Comparison of ENCODE assay signal across 1 cellular context in genomic region chr20:46635514-46636091, GRCh38.
TF ChIP-seq lines count a peak whose summit lies in the region.

No MANE protein-coding gene starts in this region.

TF ChIP-seq in K562, 482 proteins besides CTCF, POLR2A, EP300 and RAD21 (continued from another document):
- TF ChIP-seq ARID4B (CRISPR knock-in tag; IDR thresholded peaks at IDR 0.05), result no peak
- no peak for TF ChIP-seq ZFP30 (CRISPR knock-in tag; IDR thresholded peaks at IDR 0.05; ENCODE audit: borderline replicate concordance)
- TF ChIP-seq, protein P1, sequence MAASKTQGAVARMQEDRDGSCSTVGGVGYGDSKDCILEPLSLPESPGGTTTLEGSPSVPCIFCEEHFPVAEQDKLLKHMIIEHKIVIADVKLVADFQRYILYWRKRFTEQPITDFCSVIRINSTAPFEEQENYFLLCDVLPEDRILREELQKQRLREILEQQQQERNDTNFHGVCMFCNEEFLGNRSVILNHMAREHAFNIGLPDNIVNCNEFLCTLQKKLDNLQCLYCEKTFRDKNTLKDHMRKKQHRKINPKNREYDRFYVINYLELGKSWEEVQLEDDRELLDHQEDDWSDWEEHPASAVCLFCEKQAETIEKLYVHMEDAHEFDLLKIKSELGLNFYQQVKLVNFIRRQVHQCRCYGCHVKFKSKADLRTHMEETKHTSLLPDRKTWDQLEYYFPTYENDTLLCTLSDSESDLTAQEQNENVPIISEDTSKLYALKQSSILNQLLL (CRISPR knock-in tag; IDR thresholded peaks at IDR 0.05; ENCODE audit: borderline replicate concordance), result no peak
- TF ChIP-seq, protein P2, sequence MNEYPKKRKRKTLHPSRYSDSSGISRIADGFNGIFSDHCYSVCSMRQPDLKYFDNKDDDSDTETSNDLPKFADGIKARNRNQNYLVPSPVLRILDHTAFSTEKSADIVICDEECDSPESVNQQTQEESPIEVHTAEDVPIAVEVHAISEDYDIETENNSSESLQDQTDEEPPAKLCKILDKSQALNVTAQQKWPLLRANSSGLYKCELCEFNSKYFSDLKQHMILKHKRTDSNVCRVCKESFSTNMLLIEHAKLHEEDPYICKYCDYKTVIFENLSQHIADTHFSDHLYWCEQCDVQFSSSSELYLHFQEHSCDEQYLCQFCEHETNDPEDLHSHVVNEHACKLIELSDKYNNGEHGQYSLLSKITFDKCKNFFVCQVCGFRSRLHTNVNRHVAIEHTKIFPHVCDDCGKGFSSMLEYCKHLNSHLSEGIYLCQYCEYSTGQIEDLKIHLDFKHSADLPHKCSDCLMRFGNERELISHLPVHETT (CRISPR knock-in tag; conservative IDR thresholded peaks at IDR 0.05 in 1 of 2, IDR thresholded peaks at IDR 0.05 in 1 of 2), result no peak
- no peak for TF ChIP-seq MCM3 (IDR thresholded peaks at IDR 0.05)
- TF ChIP-seq ZNF121 (CRISPR knock-in tag; conservative IDR thresholded peaks at IDR 0.05), result no peak
- TF ChIP-seq ZNF79 (CRISPR knock-in tag; IDR thresholded peaks at IDR 0.05; ENCODE audit: low read depth), result no peak
- no peak for TF ChIP-seq GTF2F1 (IDR thresholded peaks at IDR 0.05; ENCODE audit: low read depth, low read length)
- no peak for TF ChIP-seq PYGO2 (tag; IDR thresholded peaks at IDR 0.05)
- no peak for TF ChIP-seq ZNF780A (CRISPR knock-in tag; IDR thresholded peaks at IDR 0.05)
- TF ChIP-seq JUND (IDR thresholded peaks at IDR 0.05; ENCODE audit: borderline replicate concordance, low read depth, low read length), result no peak
- TF ChIP-seq JUND (tag; IDR thresholded peaks at IDR 0.05; ENCODE audit: borderline replicate concordance, low read depth, low read length), result no peak; the same call in 2 of the 3 replicates
- TF ChIP-seq ZNF263 (CRISPR knock-in tag; IDR thresholded peaks at IDR 0.05; ENCODE audit: borderline replicate concordance), result no peak
- no peak for TF ChIP-seq SP2 (IDR thresholded peaks at IDR 0.05; ENCODE audit: extremely low read depth, low read depth, low read length, poor library complexity, severe bottlenecking)
- no peak for TF ChIP-seq NCOA4 (IDR thresholded peaks at IDR 0.05; ENCODE audit: partially characterized antibody)
- no peak for TF ChIP-seq BRD4 (IDR thresholded peaks at IDR 0.05)
- no peak for TF ChIP-seq ZBTB49 (CRISPR knock-in tag; IDR thresholded peaks at IDR 0.05; ENCODE audit: borderline replicate concordance)
- no peak for TF ChIP-seq TAF15 (IDR thresholded peaks at IDR 0.05; ENCODE audit: low read depth, low read length)
- TF ChIP-seq, protein P3, sequence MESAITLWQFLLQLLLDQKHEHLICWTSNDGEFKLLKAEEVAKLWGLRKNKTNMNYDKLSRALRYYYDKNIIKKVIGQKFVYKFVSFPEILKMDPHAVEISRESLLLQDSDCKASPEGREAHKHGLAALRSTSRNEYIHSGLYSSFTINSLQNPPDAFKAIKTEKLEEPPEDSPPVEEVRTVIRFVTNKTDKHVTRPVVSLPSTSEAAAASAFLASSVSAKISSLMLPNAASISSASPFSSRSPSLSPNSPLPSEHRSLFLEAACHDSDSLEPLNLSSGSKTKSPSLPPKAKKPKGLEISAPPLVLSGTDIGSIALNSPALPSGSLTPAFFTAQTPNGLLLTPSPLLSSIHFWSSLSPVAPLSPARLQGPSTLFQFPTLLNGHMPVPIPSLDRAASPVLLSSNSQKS (CRISPR knock-in tag; IDR thresholded peaks at IDR 0.05), result no peak
- TF ChIP-seq, protein P4, sequence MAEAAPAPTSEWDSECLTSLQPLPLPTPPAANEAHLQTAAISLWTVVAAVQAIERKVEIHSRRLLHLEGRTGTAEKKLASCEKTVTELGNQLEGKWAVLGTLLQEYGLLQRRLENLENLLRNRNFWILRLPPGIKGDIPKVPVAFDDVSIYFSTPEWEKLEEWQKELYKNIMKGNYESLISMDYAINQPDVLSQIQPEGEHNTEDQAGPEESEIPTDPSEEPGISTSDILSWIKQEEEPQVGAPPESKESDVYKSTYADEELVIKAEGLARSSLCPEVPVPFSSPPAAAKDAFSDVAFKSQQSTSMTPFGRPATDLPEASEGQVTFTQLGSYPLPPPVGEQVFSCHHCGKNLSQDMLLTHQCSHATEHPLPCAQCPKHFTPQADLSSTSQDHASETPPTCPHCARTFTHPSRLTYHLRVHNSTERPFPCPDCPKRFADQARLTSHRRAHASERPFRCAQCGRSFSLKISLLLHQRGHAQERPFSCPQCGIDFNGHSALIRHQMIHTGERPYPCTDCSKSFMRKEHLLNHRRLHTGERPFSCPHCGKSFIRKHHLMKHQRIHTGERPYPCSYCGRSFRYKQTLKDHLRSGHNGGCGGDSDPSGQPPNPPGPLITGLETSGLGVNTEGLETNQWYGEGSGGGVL (CRISPR knock-in tag; IDR thresholded peaks at IDR 0.05), result peak; percentile 44; the same call in 1 of the 2 replicates
- TF ChIP-seq, protein P5, sequence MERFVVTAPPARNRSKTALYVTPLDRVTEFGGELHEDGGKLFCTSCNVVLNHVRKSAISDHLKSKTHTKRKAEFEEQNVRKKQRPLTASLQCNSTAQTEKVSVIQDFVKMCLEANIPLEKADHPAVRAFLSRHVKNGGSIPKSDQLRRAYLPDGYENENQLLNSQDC (CRISPR knock-in tag; IDR thresholded peaks at IDR 0.05), result no peak
- TF ChIP-seq NEUROD1 (IDR thresholded peaks at IDR 0.05; ENCODE audit: borderline replicate concordance, low read depth, low read length, partially characterized antibody), result no peak
- TF ChIP-seq, protein P6, sequence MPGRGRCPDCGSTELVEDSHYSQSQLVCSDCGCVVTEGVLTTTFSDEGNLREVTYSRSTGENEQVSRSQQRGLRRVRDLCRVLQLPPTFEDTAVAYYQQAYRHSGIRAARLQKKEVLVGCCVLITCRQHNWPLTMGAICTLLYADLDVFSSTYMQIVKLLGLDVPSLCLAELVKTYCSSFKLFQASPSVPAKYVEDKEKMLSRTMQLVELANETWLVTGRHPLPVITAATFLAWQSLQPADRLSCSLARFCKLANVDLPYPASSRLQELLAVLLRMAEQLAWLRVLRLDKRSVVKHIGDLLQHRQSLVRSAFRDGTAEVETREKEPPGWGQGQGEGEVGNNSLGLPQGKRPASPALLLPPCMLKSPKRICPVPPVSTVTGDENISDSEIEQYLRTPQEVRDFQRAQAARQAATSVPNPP (IDR thresholded peaks at IDR 0.05; ENCODE audit: borderline replicate concordance, insufficient read depth, insufficient read length), result no peak
- TF ChIP-seq CC2D1A (IDR thresholded peaks at IDR 0.05), result no peak
- TF ChIP-seq ZNF133 (CRISPR knock-in tag; IDR thresholded peaks at IDR 0.05), result no peak
- no peak for TF ChIP-seq PURB (CRISPR knock-in tag; IDR thresholded peaks at IDR 0.05; ENCODE audit: low read depth)
- TF ChIP-seq XRCC4 (IDR thresholded peaks at IDR 0.05; ENCODE audit: extremely low read depth, insufficient read depth, insufficient read length), result no peak
- TF ChIP-seq FOSL1 (tag; conservative IDR thresholded peaks at IDR 0.05), result no peak
- TF ChIP-seq, protein P7, sequence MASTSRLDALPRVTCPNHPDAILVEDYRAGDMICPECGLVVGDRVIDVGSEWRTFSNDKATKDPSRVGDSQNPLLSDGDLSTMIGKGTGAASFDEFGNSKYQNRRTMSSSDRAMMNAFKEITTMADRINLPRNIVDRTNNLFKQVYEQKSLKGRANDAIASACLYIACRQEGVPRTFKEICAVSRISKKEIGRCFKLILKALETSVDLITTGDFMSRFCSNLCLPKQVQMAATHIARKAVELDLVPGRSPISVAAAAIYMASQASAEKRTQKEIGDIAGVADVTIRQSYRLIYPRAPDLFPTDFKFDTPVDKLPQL (IDR thresholded peaks at IDR 0.05; ENCODE audit: extremely low read depth, insufficient read length), result no peak
- TF ChIP-seq ZFPM2 (CRISPR knock-in tag; IDR thresholded peaks at IDR 0.05), result no peak
- no peak for TF ChIP-seq MITF (IDR thresholded peaks at IDR 0.05)
- no peak for TF ChIP-seq NFRKB (IDR thresholded peaks at IDR 0.05; ENCODE audit: low read depth)
- TF ChIP-seq, protein P8, sequence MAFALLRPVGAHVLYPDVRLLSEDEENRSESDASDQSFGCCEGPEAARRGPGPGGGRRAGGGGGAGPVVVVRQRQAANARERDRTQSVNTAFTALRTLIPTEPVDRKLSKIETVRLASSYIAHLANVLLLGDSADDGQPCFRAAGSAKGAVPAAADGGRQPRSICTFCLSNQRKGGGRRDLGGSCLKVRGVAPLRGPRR (CRISPR knock-in tag; IDR thresholded peaks at IDR 0.05), result no peak
- no peak for TF ChIP-seq ZNF354B (CRISPR knock-in tag; IDR thresholded peaks at IDR 0.05)
- TF ChIP-seq FOXP1 (CRISPR knock-in tag; IDR thresholded peaks at IDR 0.05), result no peak
- TF ChIP-seq SRF (CRISPR knock-in tag; IDR thresholded peaks at IDR 0.05), result peak in 1 of 2 experiments; percentile 94; a peak in 2 of 4 replicates
- no peak for TF ChIP-seq TRIM28 (IDR thresholded peaks at IDR 0.05)
- no peak for TF ChIP-seq CAMTA2 (CRISPR knock-in tag; conservative IDR thresholded peaks at IDR 0.05)
- no peak for TF ChIP-seq SAP30 (IDR thresholded peaks at IDR 0.05; ENCODE audit: borderline replicate concordance, insufficient read depth, low read depth, low read length, poor library complexity, severe bottlenecking)
- no peak for TF ChIP-seq SREBF1 (IDR thresholded peaks at IDR 0.05; ENCODE audit: borderline replicate concordance, low read depth, low read length)
- no peak for TF ChIP-seq GTF3C2 (IDR thresholded peaks at IDR 0.05; ENCODE audit: borderline replicate concordance, extremely low read depth, insufficient read length)
- no peak for TF ChIP-seq CBX3 (IDR thresholded peaks at IDR 0.05; ENCODE audit: borderline replicate concordance in 1 of 2, low read length in 2 of 2)
- TF ChIP-seq TAL1 (IDR thresholded peaks at IDR 0.05), result no peak
